In genomic region chr17:82520041-82520910, GRCh38 we compare ENCODE assay signal across 8 cellular contexts. TPM values are rescaled to one million over a fixed set of nuclear protein-coding genes. Genes with fewer than 3 reads are reported as not detected.
A peak's percentile ranks its signal among the peaks of the same experiment; 100 is the strongest.
DNase-seq lines count a peak whose midpoint lies in the region; ATAC-seq, FAIRE-seq and TF ChIP-seq lines count a peak whose summit lies in the region.

No MANE protein-coding gene starts in this region.

- H2BK12ac ChIP-seq in mesenchymal stem cell (ENCODE audit: low read length in 2 of 2) = peak overlapping the region in 1 of 2 experiments; percentile 31

- peak overlapping the region in 55 of 59 donors; percentile 32 to 90 (median 80) for H3K27ac ChIP-seq in dorsolateral prefrontal cortex
- no peak overlapping the region for H3K27ac ChIP-seq in mesenchymal stem cell (ENCODE audit: low read length, poor library complexity, severe bottlenecking)
- H3K27ac ChIP-seq in stomach = peak overlapping the region; percentile 81 to 94 (median 87)

- H2BK120ac ChIP-seq in mesenchymal stem cell (ENCODE audit: low read depth, low read length) = peak overlapping the region; percentile 64

- peak overlapping the region in 1 of 2 experiments; percentile 81 for H3K14ac ChIP-seq in mesenchymal stem cell (ENCODE audit: low read length in 2 of 2)

- H4K91ac ChIP-seq in mesenchymal stem cell (ENCODE audit: low read length) = peak overlapping the region; percentile 39

- H2AK5ac ChIP-seq in mesenchymal stem cell (ENCODE audit: low read length, severe bottlenecking) = no peak overlapping the region

- peak overlapping the region; percentile 52 for H2BK15ac ChIP-seq in mesenchymal stem cell (ENCODE audit: low read depth, poor library complexity, severe bottlenecking)

- H3K79me1 ChIP-seq in mesenchymal stem cell (replicated peaks; ENCODE audit: low read length, poor library complexity, severe bottlenecking) = no peaks in the 10 kb centered on the region

- H2BK5ac ChIP-seq in mesenchymal stem cell (ENCODE audit: low read depth, low read length, poor library complexity, severe bottlenecking) = no peak overlapping the region

- ATAC-seq in HG03521 (IDR thresholded peaks at IDR 0.05; ENCODE audit: unreplicated experiment) (peak; percentile 8), HG03108 (IDR thresholded peaks at IDR 0.05; ENCODE audit: unreplicated experiment) (no peak), HG02870 (IDR thresholded peaks at IDR 0.05; ENCODE audit: unreplicated experiment) (no peak)

- H3K36me3 ChIP-seq in mesenchymal stem cell (ENCODE audit: control insufficient read depth in 1 of 2, insufficient read depth in 2 of 2, low read depth in 1 of 2, low read length in 2 of 2) (no peaks in the 10 kb centered on the region), stomach (no peaks in the 10 kb centered on the region)

- H4K8ac ChIP-seq in mesenchymal stem cell (ENCODE audit: low read length) = peak overlapping the region; percentile 64

- peak overlapping the region; percentile 60 to 93 (median 81) for H3K4me3 ChIP-seq in dorsolateral prefrontal cortex
- H3K4me3 ChIP-seq in mesenchymal stem cell (ENCODE audit: insufficient read depth in 1 of 2, low read depth in 1 of 2, low read length in 2 of 2) = peak overlapping the region; percentile 89 to 91
- H3K4me3 ChIP-seq in stomach = peak overlapping the region; percentile 89 to 99 (median 93)

- H3K27me3 ChIP-seq in dorsolateral prefrontal cortex (no peaks in the 10 kb centered on the region), mesenchymal stem cell (ENCODE audit: control insufficient read depth in 1 of 2, insufficient read depth in 1 of 2, low read length in 2 of 2) (no peaks in the 10 kb centered on the region), stomach (no peaks in the 10 kb centered on the region)

- H3K9me3 ChIP-seq in mesenchymal stem cell (ENCODE audit: control insufficient read depth, low read length) = no peaks in the 10 kb centered on the region
- no peaks in the 10 kb centered on the region for H3K9me3 ChIP-seq in stomach

- H3K18ac ChIP-seq in mesenchymal stem cell (ENCODE audit: low read depth in 1 of 2, low read length in 2 of 2) = peak overlapping the region; percentile 70 to 80

- FAIRE-seq in GM12892 (lab: Jason Lieb, UNC) = no peak

- TF ChIP-seq EP300 in stomach (IDR thresholded peaks at IDR 0.05) = no peak

- H3K4me1 ChIP-seq in mesenchymal stem cell (ENCODE audit: control insufficient read depth, insufficient read depth, low read depth, low read length) (peaks cover 12% of the 10 kb centered on the region), stomach (peaks cover 15 to 49% (median 45%) of the 10 kb centered on the region in 4 donors)

- WGBS in mesenchymal stem cell = under 1% methylated on average over 62 of the region's 84 CpGs
- WGBS in stomach, 5 donors = 0 to 1% (median 0%) methylated on average over 15 to 83 of the region's 84 CpGs

- H3K4ac ChIP-seq in mesenchymal stem cell (ENCODE audit: low read depth in 1 of 2, low read length in 2 of 2) = peak overlapping the region in 1 of 2 experiments; percentile 97

- no peak for TF ChIP-seq POLR2A in GM12892 (IDR thresholded peaks at IDR 0.05; ENCODE audit: low read depth, low read length)
- TF ChIP-seq POLR2A in stomach (IDR thresholded peaks at IDR 0.05) = no peak

- H3K23ac ChIP-seq in mesenchymal stem cell (ENCODE audit: low read length in 2 of 2) = peak overlapping the region in 1 of 2 experiments; percentile 59

- TF ChIP-seq CTCF in dorsolateral prefrontal cortex (IDR thresholded peaks at IDR 0.05 in 54 of 56, conservative IDR thresholded peaks at IDR 0.05 in 2 of 56; ENCODE audit: low read depth in 1 of 56, partially characterized antibody in 56 of 56) = no peak
- no peak for TF ChIP-seq CTCF in stomach (IDR thresholded peaks at IDR 0.05)

- peak overlapping the region; percentile 87 for H3K4me2 ChIP-seq in mesenchymal stem cell (ENCODE audit: low read length, poor library complexity, severe bottlenecking)

- DNase-seq in GM12892 (ENCODE audit: insufficient read length) (peak; percentile 47), dorsolateral prefrontal cortex (peak in 3 of 10 donors; percentile 21 to 56 (median 35)), mesenchymal stem cell (peak; percentile 67), stomach (no peak)
- peak in 3 of 4 experiments; percentile 14 to 45 (median 27) for DNase-seq in activated CD4-positive, CD25-positive, alpha-beta regulatory T cell (lab: John Stamatoyannopoulos, UW)

- H2AFZ ChIP-seq in mesenchymal stem cell (ENCODE audit: low read depth, low read length) = no peak overlapping the region

- intact Hi-C loops in dorsolateral prefrontal cortex (cut with DNase I) (loop anchor here in 1 of 2 donors (10.0 kb wide), 1 partner anchor 65 kb away; the partner anchor contains the start of genes CYBC1 and NARF), stomach (cut with DNase I; ENCODE audit: low total_unique reads) (no loop called here)

- peak overlapping the region; percentile 83 for H3K9ac ChIP-seq in mesenchymal stem cell (ENCODE audit: low read length)

RNA-seq across cellular contexts. Expression of gene FOXK2, which starts 0.7 kb away (rescaled TPM):
- 22.8 TPM for polyA plus RNA-seq in GM12892 (2012; ENCODE audit: missing spikeins)
- 100 to 1,000 TPM in 8 of 120 experiments, 10 to 100 TPM in 112; 65.0 to 126 (median 81.9) TPM for total RNA-seq in dorsolateral prefrontal cortex
- polyA plus RNA-seq in mesenchymal stem cell (2013, experiment 1 of 2) = 45.8 TPM
- polyA plus RNA-seq in mesenchymal stem cell (2013, experiment 2 of 2) = 46.2 TPM
- total RNA-seq in stomach = 10 to 100 TPM; 31.7 to 71.8 (median 36.7) TPM
- 10 to 100 TPM; 12.8 to 15.6 (median 15.0) TPM for polyA plus RNA-seq in stomach
